ENCODE assay signal across 29 cellular contexts in genomic region chr12:5776091-5776490, GRCh38.
"Had no signal": no experiment of that assay in that cellular context is flagged by ENCODE, and none has a peak within 500 bp of the region (broad histone marks: within the 10 kb centered on the region; RNA-seq: fewer than 3 reads in every experiment).

No MANE protein-coding gene starts in this region.

- H3K36me3 ChIP-seq: stomach, suprapubic skin, thoracic aorta, thyroid gland, tibial artery, tibial nerve, transverse colon, upper lobe of left lung, upper lobe of right lung, uterus, vagina had no signal

- H3K27ac Mint-ChIP-seq: stimulated activated effector memory CD8-positive, alpha-beta T cell treated with anti-CD3 and anti-CD28 coated beads, Interleukin-12 subunit alpha, Interleukin-12 subunit beta, amount 100 ng/mL, for 72 hours; stimulated activated memory B cell treated with anti-CD40 and anti-IgM and Interleukin-4, amounts not matched to agents 10 μg/mL and 1 μg/mL and 100 μg/mL, for 72 hours; stimulated activated naive B cell treated with anti-CD40 and anti-IgM and Interleukin-4, amounts not matched to agents 10 μg/mL and 1 μg/mL and 100 μg/mL, for 72 hours; stimulated activated naive CD8-positive, alpha-beta T cell treated with anti-CD3 and anti-CD28 coated beads, Interleukin-15, Interleukin-2, amounts not matched to agents 100 ng/mL and 50 ng/mL, for 24 hours; type B pancreatic cell had no signal

- H3K9me3 ChIP-seq: stomach, suprapubic skin, testis, thoracic aorta, thyroid gland, tibial artery, tibial nerve, transverse colon, upper lobe of left lung, upper lobe of right lung, uterus, vagina had no signal

- H3K4me1 Mint-ChIP-seq: stimulated activated effector memory CD8-positive, alpha-beta T cell treated with anti-CD3 and anti-CD28 coated beads, Interleukin-12 subunit alpha, Interleukin-12 subunit beta, amount 100 ng/mL, for 72 hours; stimulated activated memory B cell treated with anti-CD40 and anti-IgM and Interleukin-4, amounts not matched to agents 10 μg/mL and 1 μg/mL and 100 μg/mL, for 72 hours; stimulated activated naive B cell treated with anti-CD40 and anti-IgM and Interleukin-4, amounts not matched to agents 10 μg/mL and 1 μg/mL and 100 μg/mL, for 72 hours; stimulated activated naive CD8-positive, alpha-beta T cell treated with anti-CD3 and anti-CD28 coated beads, Interleukin-15, amount 100 ng/mL, for 72 hours had no signal

- H3K27me3 ChIP-seq: stomach, testis, thyroid gland, tibial nerve, transverse colon, upper lobe of left lung, upper lobe of right lung, uterus, vagina had no signal

- H3K4me3 Mint-ChIP-seq: stimulated activated effector memory CD8-positive, alpha-beta T cell treated with anti-CD3 and anti-CD28 coated beads, Interleukin-12 subunit alpha, Interleukin-12 subunit beta, amount 100 ng/mL, for 72 hours; stimulated activated memory B cell treated with anti-CD40 and anti-IgM and Interleukin-4, amounts not matched to agents 10 μg/mL and 1 μg/mL and 100 μg/mL, for 72 hours; stimulated activated naive B cell treated with anti-CD40 and anti-IgM and Interleukin-4, amounts not matched to agents 10 μg/mL and 1 μg/mL and 100 μg/mL, for 72 hours; stimulated activated naive CD8-positive, alpha-beta T cell treated with anti-CD3 and anti-CD28 coated beads, Interleukin-15, amount 100 ng/mL, for 72 hours; stimulated activated naive CD8-positive, alpha-beta T cell treated with anti-CD3 and anti-CD28 coated beads, Interleukin-15, Interleukin-2, amounts not matched to agents 100 ng/mL and 50 ng/mL, for 24 hours; type B pancreatic cell had no signal

- H3K9me3 Mint-ChIP-seq: stimulated activated effector memory CD8-positive, alpha-beta T cell treated with anti-CD3 and anti-CD28 coated beads, Interleukin-12 subunit alpha, Interleukin-12 subunit beta, amount 100 ng/mL, for 72 hours; stimulated activated memory B cell treated with anti-CD40 and anti-IgM and Interleukin-4, amounts not matched to agents 10 μg/mL and 1 μg/mL and 100 μg/mL, for 72 hours; stimulated activated naive CD8-positive, alpha-beta T cell treated with anti-CD3 and anti-CD28 coated beads, Interleukin-15, amount 100 ng/mL, for 72 hours; stimulated activated naive CD8-positive, alpha-beta T cell treated with anti-CD3 and anti-CD28 coated beads, Interleukin-15, Interleukin-2, amounts not matched to agents 100 ng/mL and 50 ng/mL, for 24 hours; type B pancreatic cell had no signal

- H3K4me3 ChIP-seq: stomach, suprapubic skin, testis, thoracic aorta, thyroid gland, tibial artery, tibial nerve, transverse colon, upper lobe of left lung, upper lobe of right lung, uterus, vagina had no signal

- H3K27ac ChIP-seq: stomach, suprapubic skin, testis, thoracic aorta, thyroid gland, tibial artery, tibial nerve, transverse colon, upper lobe of left lung, upper lobe of right lung, uterus, vagina had no signal

- DNase-seq: stimulated activated CD4-positive, alpha-beta T cell treated with anti-CD3 and anti-CD28 coated beads, Interleukin-2, amount 100 ng/mL, for 48 hours; stimulated activated CD4-positive, alpha-beta T cell treated with anti-CD3 and anti-CD28 coated beads, Interleukin-4, amount 100 ng/mL, for 1 hour; stimulated activated CD4-positive, alpha-beta T cell treated with anti-CD3 and anti-CD28 coated beads, Interleukin-4, amount 100 ng/mL, for 24 hours; stimulated activated CD4-positive, alpha-beta T cell treated with anti-CD3 and anti-CD28 coated beads, Interleukin-4, amount 100 ng/mL, for 4 hours; stimulated activated CD8-positive, alpha-beta memory T cell treated with anti-CD3 and anti-CD28 coated beads, Interleukin-4, amount 100 ng/mL, for 48 hours; stimulated activated naive B cell treated with anti-CD40 and anti-IgM and Interleukin-4, amounts not matched to agents 10 μg/mL and 1 μg/mL and 100 μg/mL, for 72 hours; stimulated activated naive CD4-positive, alpha-beta T cell; stimulated activated naive CD4-positive, alpha-beta T cell treated with Interleukin-2 at 50 U/mL for 16 hours; stimulated activated naive CD8-positive, alpha-beta T cell treated with anti-CD3 and anti-CD28 coated beads, Interleukin-15, amount 100 ng/mL, for 72 hours; stimulated activated naive CD8-positive, alpha-beta T cell treated with anti-CD3 and anti-CD28 coated beads, Interleukin-15, Interleukin-2, amounts not matched to agents 100 U/mL and 50 U/mL, for 24 hours; stomach; substantia nigra; testis; thyroid gland; tibial artery; transverse colon; trophoblast cell; upper lobe of left lung; upper lobe of right lung; uterus had no signal

- H3K36me3 Mint-ChIP-seq: stimulated activated effector memory CD8-positive, alpha-beta T cell treated with anti-CD3 and anti-CD28 coated beads, Interleukin-12 subunit alpha, Interleukin-12 subunit beta, amount 100 ng/mL, for 72 hours; stimulated activated memory B cell treated with anti-CD40 and anti-IgM and Interleukin-4, amounts not matched to agents 10 μg/mL and 1 μg/mL and 100 μg/mL, for 72 hours; stimulated activated naive B cell treated with anti-CD40 and anti-IgM and Interleukin-4, amounts not matched to agents 10 μg/mL and 1 μg/mL and 100 μg/mL, for 72 hours; type B pancreatic cell had no signal

- H3K4me1 ChIP-seq: suprapubic skin, testis, thyroid gland, tibial artery, tibial nerve, transverse colon, uterus, vagina had no signal

- H3K27me3 Mint-ChIP-seq: stimulated activated naive CD8-positive, alpha-beta T cell treated with anti-CD3 and anti-CD28 coated beads, Interleukin-15, amount 100 ng/mL, for 72 hours had no signal

- FAIRE-seq: urothelium cell line had no signal
